Comparison of ENCODE assay signal across 16 cellular contexts in the genomic region with DNA sequence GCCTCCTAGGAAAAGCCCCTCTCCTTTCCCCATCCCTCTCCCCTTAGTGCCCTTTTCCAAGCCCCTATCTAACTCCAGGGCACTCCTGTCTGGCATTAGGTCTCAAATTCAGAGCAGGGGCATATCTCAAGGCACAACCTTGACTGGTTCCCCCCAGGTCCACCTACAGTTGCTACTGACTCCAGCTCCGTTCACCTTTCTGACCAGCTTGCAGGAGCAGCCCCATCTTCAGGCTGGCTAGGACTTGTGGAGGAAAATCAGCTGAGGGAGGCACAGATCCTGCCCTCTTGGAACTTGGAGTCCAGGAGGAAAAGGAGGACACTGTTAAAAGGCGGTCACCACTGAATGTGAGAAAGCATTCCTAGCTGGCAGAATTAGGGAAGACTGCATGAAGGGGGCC.
DNase-seq lines count a peak whose midpoint lies in the region; ATAC-seq and TF ChIP-seq lines count a peak whose summit lies in the region.
"Had no signal": no experiment of that assay in that cellular context is flagged by ENCODE, and none has a peak within 500 bp of the region (broad histone marks: within the 10 kb centered on the region; RNA-seq: fewer than 3 reads in every experiment).

No MANE protein-coding gene starts in this region.

- H3K4me3 ChIP-seq in endodermal cell (ENCODE audit: low read length) (no peak overlapping the region), muscle layer of duodenum (ENCODE audit: low read depth in 1 of 2, low read length in 2 of 2) (no peak overlapping the region), thyroid gland (replicated peaks in 1 of 3) (no peak overlapping the region)

- no peaks in the 10 kb centered on the region for H3K4me1 ChIP-seq in endodermal cell (ENCODE audit: control insufficient read depth, insufficient read depth, low read length)
- peaks cover 7 to 25% of the 10 kb centered on the region in 2 donors for H3K4me1 ChIP-seq in muscle layer of duodenum (ENCODE audit: control insufficient read depth in 1 of 2, insufficient read depth in 2 of 2, low read length in 2 of 2)
- H3K4me1 ChIP-seq in thyroid gland: peaks cover 38 to 70% of the 10 kb centered on the region in 2 donors

- ATAC-seq in GM21423 (IDR thresholded peaks at IDR 0.05; ENCODE audit: unreplicated experiment) (no peak), HG03565 (IDR thresholded peaks at IDR 0.05; ENCODE audit: unreplicated experiment) (no peak), GM18861 (IDR thresholded peaks at IDR 0.05; ENCODE audit: unreplicated experiment) (no peak)
- ATAC-seq in activated CD4-positive, alpha-beta T cell treated with anti-CD3 and anti-CD28 coated beads for 36 hours: no peak
- ATAC-seq: HCT116 had no signal

- WGBS in endodermal cell (ENCODE audit: insufficient coverage in 1 of 2, insufficient read length in 1 of 2), 2 experiments: 96 to 100% methylated on average over 2 of the region's 2 CpGs
- 93 to 95% methylated on average over 2 of the region's 2 CpGs for WGBS in thyroid gland, 2 donors

- no peaks in the 10 kb centered on the region for H3K36me3 Mint-ChIP-seq in endodermal cell (ENCODE audit: low read depth)
- H3K36me3 Mint-ChIP-seq in activated CD4-positive, alpha-beta T cell treated with anti-CD3 and anti-CD28 coated beads for 36 hours (ENCODE audit: low read depth): no peaks in the 10 kb centered on the region

- TF ChIP-seq POLR2A in thyroid gland (IDR thresholded peaks at IDR 0.05): no peak

- H3K9me3 Mint-ChIP-seq in endodermal cell: no peaks in the 10 kb centered on the region
- no peaks in the 10 kb centered on the region for H3K9me3 Mint-ChIP-seq in activated CD4-positive, alpha-beta T cell treated with anti-CD3 and anti-CD28 coated beads for 36 hours (ENCODE audit: low read depth)
- H3K9me3 Mint-ChIP-seq: CD4-positive, alpha-beta T cell had no signal

- H3K27me3 Mint-ChIP-seq in endodermal cell (ENCODE audit: insufficient read depth): no peaks in the 10 kb centered on the region
- H3K27me3 Mint-ChIP-seq in activated CD4-positive, alpha-beta T cell treated with anti-CD3 and anti-CD28 coated beads for 36 hours: no peaks in the 10 kb centered on the region
- H3K27me3 Mint-ChIP-seq: CD4-positive, alpha-beta T cell had no signal

- H3K9me3 ChIP-seq in endodermal cell (ENCODE audit: control insufficient read depth, low read length) (no peaks in the 10 kb centered on the region), muscle layer of duodenum (ENCODE audit: control insufficient read depth in 1 of 2, low read length in 2 of 2) (no peaks in the 10 kb centered on the region), thyroid gland (no peaks in the 10 kb centered on the region)
- H3K9me3 ChIP-seq: neutrophil had no signal

- no peak overlapping the region for H3K9ac ChIP-seq in endodermal cell (ENCODE audit: extremely low read depth, low read length, poor library complexity, severe bottlenecking)

- no peak for DNase-seq in RWPE1 (ENCODE audit: low spot score)
- DNase-seq in endodermal cell: peak; percentile 6
- DNase-seq in thyroid gland: no peak
- DNase-seq in activated CD4-positive, alpha-beta T cell treated with anti-CD3 and anti-CD28 coated beads for 36 hours: no peak
- DNase-seq: activated CD8-positive, alpha-beta memory T cell treated with anti-CD3 and anti-CD28 coated beads for 24 hours; activated naive CD4-positive, alpha-beta T cell treated with Interleukin-2 at 50 U/mL for 16 hours; CD4-positive, alpha-beta T cell; NCI-H1092; SHP77 treated with DMSO at 0.1 percent for 48 hours; stimulated activated CD4-positive, alpha-beta T cell treated with anti-CD3 and anti-CD28 coated beads, Interleukin-1b, Interleukin-23, amount 100 ng/mL, for 48 hours had no signal

- TF ChIP-seq CTCF in RWPE1 (conservative IDR thresholded peaks at IDR 0.05; ENCODE audit: low read depth) (no peak), endodermal cell (conservative IDR thresholded peaks at IDR 0.05) (no peak), thyroid gland (IDR thresholded peaks at IDR 0.05) (no peak)

- H3K27me3 ChIP-seq in endodermal cell (ENCODE audit: control insufficient read depth, insufficient read depth, low read length, poor library complexity, severe bottlenecking) (no peaks in the 10 kb centered on the region), muscle layer of duodenum (ENCODE audit: low read depth, low read length) (no peaks in the 10 kb centered on the region), thyroid gland (no peaks in the 10 kb centered on the region)
- H3K27me3 ChIP-seq: neutrophil had no signal

- H3K27ac ChIP-seq in RWPE1 (peak overlapping the region; percentile 100), endodermal cell (ENCODE audit: low read depth, low read length) (no peak overlapping the region), muscle layer of duodenum (ENCODE audit: low read length) (peak overlapping the region; percentile 73), thyroid gland (peak overlapping the region in 2 of 3 donors; percentile 79 to 83)
- H3K27ac ChIP-seq: neutrophil had no signal

- H3K4me3 Mint-ChIP-seq in endodermal cell: no peak overlapping the region
- no peak overlapping the region for H3K4me3 Mint-ChIP-seq in activated CD4-positive, alpha-beta T cell treated with anti-CD3 and anti-CD28 coated beads for 36 hours
- H3K4me3 Mint-ChIP-seq: CD4-positive, alpha-beta T cell had no signal

- peaks cover 4% of the 10 kb centered on the region for H3K4me1 Mint-ChIP-seq in endodermal cell
- no peaks in the 10 kb centered on the region for H3K4me1 Mint-ChIP-seq in activated CD4-positive, alpha-beta T cell treated with anti-CD3 and anti-CD28 coated beads for 36 hours

- CTCF ChIA-PET in RWPE1 (lab: Yijun Ruan, JAX): interaction anchor here (0.7 to 0.8 kb wide), 2 partner anchors 95 to 98 kb away, joined by 3 read pairs; no protein-coding TSS in a partner anchor
- CTCF ChIA-PET in activated CD4-positive, alpha-beta T cell treated with anti-CD3 and anti-CD28 coated beads for 36 hours (lab: Charles Lee): interaction anchor here (0.8 to 1.1 kb wide), 2 partner anchors 126 to 155 kb away, joined by 3 to 9 read pairs; no protein-coding TSS in a partner anchor

- POLR2A ChIA-PET in RWPE1 (lab: Yijun Ruan, JAX; ENCODE audit: low non-redundant PET): interaction anchor here (0.6 to 1.1 kb wide), 3 partner anchors 32 to 163 kb away, joined by 3 read pairs; no protein-coding TSS in a partner anchor
- POLR2A ChIA-PET in activated CD4-positive, alpha-beta T cell treated with anti-CD3 and anti-CD28 coated beads for 36 hours (lab: Charles Lee): no interaction called here

- H3K36me3 ChIP-seq in endodermal cell (ENCODE audit: control insufficient read depth, insufficient read depth, low read length): no peaks in the 10 kb centered on the region
- H3K36me3 ChIP-seq in muscle layer of duodenum (ENCODE audit: control insufficient read depth in 1 of 2, insufficient read depth in 2 of 2, low read length in 2 of 2): no peaks in the 10 kb centered on the region
- no peaks in the 10 kb centered on the region for H3K36me3 ChIP-seq in thyroid gland
- H3K36me3 ChIP-seq: neutrophil had no signal

- intact Hi-C loops in thyroid gland (cut with DNase I): no loop called here
- intact Hi-C loops in activated CD4-positive, alpha-beta T cell treated with anti-CD3 and anti-CD28 coated beads for 36 hours (cut with DNase I, micrococcal nuclease): no loop called here

- no peak overlapping the region for H3K27ac Mint-ChIP-seq in endodermal cell
- H3K27ac Mint-ChIP-seq in activated CD4-positive, alpha-beta T cell treated with anti-CD3 and anti-CD28 coated beads for 36 hours: no peak overlapping the region
- H3K27ac Mint-ChIP-seq: CD4-positive, alpha-beta T cell had no signal
